In genomic region chr7:154675560-154675959, GRCh38 we compare ENCODE assay signal across 20 cellular contexts.
DNase-seq lines count a peak whose midpoint lies in the region; ATAC-seq and TF ChIP-seq lines count a peak whose summit lies in the region.
"Had no signal": no experiment of that assay in that cellular context is flagged by ENCODE, and none has a peak within 500 bp of the region (broad histone marks: within the 10 kb centered on the region; RNA-seq: fewer than 3 reads in every experiment).

No MANE protein-coding gene starts in this region.

- H3K36me3 ChIP-seq in mucosa of rectum (ENCODE audit: control insufficient read depth in 2 of 2, insufficient read depth in 2 of 2, low read length in 2 of 2) = no peaks in the 10 kb centered on the region
- H3K36me3 ChIP-seq in transverse colon = no peaks in the 10 kb centered on the region

- in situ Hi-C loops in G401 (cut with HindIII; ENCODE audit: low sequenced_read_pairs) (no loop called here), transverse colon (cut with MboI; ENCODE audit: low pct_ligation_motif_present in 1 of 4, low pct_unique_long_range_greater_than_20kb in 1 of 4, low sequenced_read_pairs in 3 of 4) (no loop called here)

- ATAC-seq in HG03108 (IDR thresholded peaks at IDR 0.05; ENCODE audit: unreplicated experiment) = no peak
- ATAC-seq: A549, GM12878, GM23338, HCT116 had no signal

- peaks cover 4 to 10% of the 10 kb centered on the region in 2 donors for H3K4me1 ChIP-seq in mucosa of rectum (ENCODE audit: control insufficient read depth in 2 of 2, insufficient read depth in 2 of 2, low read length in 2 of 2)
- peaks cover 0 to 4% (median 2%) of the 10 kb centered on the region in 4 donors for H3K4me1 ChIP-seq in transverse colon
- H3K4me1 ChIP-seq: A549, Caco-2 had no signal

- TF ChIP-seq CTCF in transverse colon (IDR thresholded peaks at IDR 0.05) = no peak

- H3K4me3 ChIP-seq in mucosa of rectum (ENCODE audit: low read length in 2 of 2) = peak overlapping the region; percentile 11 to 41
- no peak overlapping the region for H3K4me3 ChIP-seq in transverse colon
- H3K4me3 ChIP-seq: A549, GM12878, GM23338 had no signal

- 86% methylated on average over 9 to 10 of the region's 10 CpGs for WGBS in transverse colon (ENCODE audit: low coverage in 1 of 2), 2 donors

- DNase-seq in G401 (ENCODE audit: low spot score) = peak; percentile 71
- peak; percentile 62 for DNase-seq in cerebellar cortex (ENCODE audit: low spot score)
- no peak for DNase-seq in transverse colon
- DNase-seq in SHP77 treated with DMSO at 0.1 percent for 48 hours (lab: John Stamatoyannopoulos, UW) = no peak
- DNase-seq in NCI-H2196 (lab: John Stamatoyannopoulos, UW; ENCODE audit: unreplicated experiment) = no peak
- DNase-seq: 8988T; ACHN; Caco-2; CD4-positive, alpha-beta memory T cell; DMS153; DND-41; GDM1; H9; HFFc6 had no signal

- H3K9me3 ChIP-seq in mucosa of rectum (ENCODE audit: control insufficient read depth in 2 of 2, low read length in 2 of 2) (no peaks in the 10 kb centered on the region), transverse colon (no peaks in the 10 kb centered on the region)
- H3K9me3 ChIP-seq: A549, Caco-2 had no signal

- TF ChIP-seq EP300 in transverse colon (IDR thresholded peaks at IDR 0.05; ENCODE audit: low read depth) = no peak

- H3K27ac ChIP-seq in mucosa of rectum (ENCODE audit: low read depth in 2 of 2, low read length in 2 of 2) (peak overlapping the region in 1 of 2 donors; percentile 63), transverse colon (peak overlapping the region in 3 of 4 donors; percentile 1 to 58 (median 34))
- H3K27ac ChIP-seq: A549 had no signal

- TF ChIP-seq POLR2A in transverse colon (IDR thresholded peaks at IDR 0.05) = no peak

- peak overlapping the region in 1 of 2 donors; percentile 6 for H3K9ac ChIP-seq in mucosa of rectum (ENCODE audit: low read depth in 1 of 2, low read length in 2 of 2)

- intact Hi-C loops in transverse colon (cut with DNase I; ENCODE audit: low total_unique reads) = no loop called here

- no peaks in the 10 kb centered on the region for H3K27me3 ChIP-seq in mucosa of rectum (ENCODE audit: control insufficient read depth in 2 of 2, insufficient read depth in 2 of 2, low read length in 2 of 2)
- H3K27me3 ChIP-seq in transverse colon = no peaks in the 10 kb centered on the region

Comparison
In these comparisons a context has a peak if more than half of its experiments do, and no peak if none do; other contexts are left out.
1. DNase-seq: peak in G401 (single experiment) and cerebellar cortex (single experiment); none in transverse colon (single experiment), SHP77 treated with DMSO at 0.1 percent for 48 hours (single experiment) and NCI-H2196 (single experiment).
2. H3K4me3 ChIP-seq: peak in mucosa of rectum (2 of 2); none in transverse colon (0 of 4).